15 cellular contexts compared by ENCODE assay signal in the genomic region with DNA sequence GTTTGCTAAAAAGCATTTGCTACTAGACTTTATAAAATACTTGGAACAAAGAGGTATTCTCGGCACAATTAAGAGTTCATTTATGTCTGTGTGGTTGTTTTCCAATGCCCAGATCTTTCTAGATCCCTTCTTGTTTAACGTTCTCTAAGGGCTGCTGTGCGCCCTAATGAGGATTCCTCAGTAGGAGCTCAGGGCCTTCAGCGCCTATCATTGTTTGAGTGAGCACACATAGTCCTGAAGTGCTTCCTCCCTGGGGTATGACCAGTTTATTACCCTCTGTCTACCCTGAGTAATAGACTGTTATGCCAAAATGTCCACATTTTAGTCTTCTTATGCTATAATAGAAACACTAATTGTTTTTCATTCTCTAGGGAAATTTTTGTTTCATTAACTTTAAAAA.
DNase-seq lines count a peak whose midpoint lies in the region; ATAC-seq, FAIRE-seq and TF ChIP-seq lines count a peak whose summit lies in the region.
"Had no signal": no experiment of that assay in that cellular context is flagged by ENCODE, and none has a peak within 500 bp of the region (broad histone marks: within the 10 kb centered on the region; RNA-seq: fewer than 3 reads in every experiment).

No MANE protein-coding gene starts in this region.

- H3K27me3 ChIP-seq in H7 (ENCODE audit: control insufficient read depth, insufficient read depth, low read length), result no peaks in the 10 kb centered on the region
- no peaks in the 10 kb centered on the region for H3K27me3 ChIP-seq in right lobe of liver
- H3K27me3 ChIP-seq: BE2C, esophagus muscularis mucosa, SJSA1 had no signal

- no peak for TF ChIP-seq POLR2A in right lobe of liver (IDR thresholded peaks at IDR 0.05)

- 0 out of 3 replicates have a peak, but pooled peaks have one; percentile 22 for ATAC-seq in SK-N-SH treated with all-trans-retinoic acid at 6 μM for 48 hours
- ATAC-seq in right lobe of liver, result no peak

- H3K36me3 ChIP-seq in H7 (replicated peaks; ENCODE audit: control insufficient read depth, insufficient read depth, low read length) (no peaks in the 10 kb centered on the region), right lobe of liver (no peaks in the 10 kb centered on the region)
- H3K36me3 ChIP-seq: BE2C, SJSA1 had no signal

- H3K27me3 Mint-ChIP-seq in CD14-positive monocyte (ENCODE audit: low read depth in 3 of 3), result peaks cover 0 to 2% (median 0%) of the 10 kb centered on the region in 3 donors
- H3K27me3 Mint-ChIP-seq: activated naive CD4-positive, alpha-beta T cell treated with anti-CD3 and anti-CD28 coated beads, Interleukin-2, amount 50 U/mL, for 24 hours; stimulated activated naive CD8-positive, alpha-beta T cell treated with anti-CD3 and anti-CD28 coated beads, Interleukin-15, Interleukin-2, amounts not matched to agents 100 ng/mL and 50 ng/mL, for 24 hours had no signal

- no peak overlapping the region for H3K4me3 ChIP-seq in H7 (ENCODE audit: insufficient read depth, low read depth, low read length)
- no peak overlapping the region for H3K4me3 ChIP-seq in right lobe of liver
- H3K4me3 ChIP-seq: esophagus muscularis mucosa, SJSA1 had no signal

- DNase-seq in AG08395 (ENCODE audit: low spot score), result peak; percentile 9
- DNase-seq in H7, result peak; percentile 23
- no peak for DNase-seq in right lobe of liver
- no peak for DNase-seq in NCI-H2171 (lab: John Stamatoyannopoulos, UW)
- DNase-seq in activated naive CD4-positive, alpha-beta T cell treated with anti-CD3 and anti-CD28 coated beads, Interleukin-2, amount 50 U/mL, for 16 hours, result no peak
- no peak for DNase-seq in CD14-positive monocyte (ENCODE audit: low spot score)
- DNase-seq: BE2C, cerebellar nuclear complex had no signal

- TF ChIP-seq CTCF in right lobe of liver (IDR thresholded peaks at IDR 0.05), result no peak
- TF ChIP-seq CTCF in CD14-positive monocyte (IDR thresholded peaks at IDR 0.05), result no peak

- peak; percentile 86 for FAIRE-seq in islet of Langerhans (lab: Jason Lieb, UNC)

- H3K9me3 Mint-ChIP-seq in CD14-positive monocyte, result peaks cover 0 to 6% (median 2%) of the 10 kb centered on the region in 7 donors
- H3K9me3 Mint-ChIP-seq: activated naive CD4-positive, alpha-beta T cell treated with anti-CD3 and anti-CD28 coated beads, Interleukin-2, amount 50 U/mL, for 24 hours; stimulated activated naive CD8-positive, alpha-beta T cell treated with anti-CD3 and anti-CD28 coated beads, Interleukin-15, Interleukin-2, amounts not matched to agents 100 ng/mL and 50 ng/mL, for 24 hours had no signal

- no peaks in the 10 kb centered on the region for H3K9me3 ChIP-seq in right lobe of liver
- H3K9me3 ChIP-seq: BE2C, esophagus muscularis mucosa, SJSA1 had no signal

- no peak overlapping the region for H3K27ac Mint-ChIP-seq in CD14-positive monocyte
- H3K27ac Mint-ChIP-seq: activated naive CD4-positive, alpha-beta T cell treated with anti-CD3 and anti-CD28 coated beads, Interleukin-2, amount 50 U/mL, for 24 hours; stimulated activated naive CD8-positive, alpha-beta T cell treated with anti-CD3 and anti-CD28 coated beads, Interleukin-15, Interleukin-2, amounts not matched to agents 100 ng/mL and 50 ng/mL, for 24 hours had no signal

- 85% methylated on average over 4 of the region's 4 CpGs for WGBS in right lobe of liver (ENCODE audit: insufficient coverage, low coverage, low lambda C conversion rate, missing lambda C conversion rate)

- peaks cover 12 to 14% of the 10 kb centered on the region in 2 donors for H3K36me3 Mint-ChIP-seq in CD14-positive monocyte

- no peaks in the 10 kb centered on the region for H3K4me1 Mint-ChIP-seq in CD14-positive monocyte

- intact Hi-C loops in right lobe of liver (cut with DNase I), result no loop called here
- intact Hi-C loops in CD14-positive monocyte (cut with micrococcal nuclease), result no loop called here

- H3K4me3 Mint-ChIP-seq in CD14-positive monocyte, result no peak overlapping the region
- H3K4me3 Mint-ChIP-seq: activated naive CD4-positive, alpha-beta T cell treated with anti-CD3 and anti-CD28 coated beads, Interleukin-2, amount 50 U/mL, for 24 hours; stimulated activated naive CD8-positive, alpha-beta T cell treated with anti-CD3 and anti-CD28 coated beads, Interleukin-15, Interleukin-2, amounts not matched to agents 100 ng/mL and 50 ng/mL, for 24 hours had no signal

- no peaks in the 10 kb centered on the region for H3K4me1 ChIP-seq in right lobe of liver
- H3K4me1 ChIP-seq: BE2C, SJSA1 had no signal

- H3K27ac ChIP-seq in right lobe of liver, result no peak overlapping the region
- H3K27ac ChIP-seq: esophagus muscularis mucosa, HL-60, SJSA1 had no signal

TF ChIP-seq in SK-N-SH treated with all-trans-retinoic acid at 6 μM for 48 hours, 23 proteins besides CTCF, POLR2A, EP300 and RAD21 (continues in another document):
- TF ChIP-seq, protein P1, sequence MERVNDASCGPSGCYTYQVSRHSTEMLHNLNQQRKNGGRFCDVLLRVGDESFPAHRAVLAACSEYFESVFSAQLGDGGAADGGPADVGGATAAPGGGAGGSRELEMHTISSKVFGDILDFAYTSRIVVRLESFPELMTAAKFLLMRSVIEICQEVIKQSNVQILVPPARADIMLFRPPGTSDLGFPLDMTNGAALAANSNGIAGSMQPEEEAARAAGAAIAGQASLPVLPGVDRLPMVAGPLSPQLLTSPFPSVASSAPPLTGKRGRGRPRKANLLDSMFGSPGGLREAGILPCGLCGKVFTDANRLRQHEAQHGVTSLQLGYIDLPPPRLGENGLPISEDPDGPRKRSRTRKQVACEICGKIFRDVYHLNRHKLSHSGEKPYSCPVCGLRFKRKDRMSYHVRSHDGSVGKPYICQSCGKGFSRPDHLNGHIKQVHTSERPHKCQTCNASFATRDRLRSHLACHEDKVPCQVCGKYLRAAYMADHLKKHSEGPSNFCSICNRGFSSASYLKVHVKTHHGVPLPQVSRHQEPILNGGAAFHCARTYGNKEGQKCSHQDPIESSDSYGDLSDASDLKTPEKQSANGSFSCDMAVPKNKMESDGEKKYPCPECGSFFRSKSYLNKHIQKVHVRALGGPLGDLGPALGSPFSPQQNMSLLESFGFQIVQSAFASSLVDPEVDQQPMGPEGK (CRISPR knock-in tag; IDR thresholded peaks at IDR 0.05; ENCODE audit: borderline replicate concordance), result no peak
- TF ChIP-seq BACH2 (CRISPR knock-in tag; IDR thresholded peaks at IDR 0.05; ENCODE audit: borderline replicate concordance) (no peak), CSDC2 (CRISPR knock-in tag; IDR thresholded peaks at IDR 0.05) (no peak), ISL1 (CRISPR knock-in tag; IDR thresholded peaks at IDR 0.05) (no peak), ZC3H10 (CRISPR knock-in tag; IDR thresholded peaks at IDR 0.05) (no peak), GLIS3 (CRISPR knock-in tag; IDR thresholded peaks at IDR 0.05) (no peak), TCF4 (CRISPR knock-in tag; IDR thresholded peaks at IDR 0.05; ENCODE audit: borderline replicate concordance) (no peak), TOX (CRISPR knock-in tag; IDR thresholded peaks at IDR 0.05; ENCODE audit: borderline replicate concordance) (no peak), ZNF8 (CRISPR knock-in tag; IDR thresholded peaks at IDR 0.05) (no peak)
- TF ChIP-seq, protein P2, sequence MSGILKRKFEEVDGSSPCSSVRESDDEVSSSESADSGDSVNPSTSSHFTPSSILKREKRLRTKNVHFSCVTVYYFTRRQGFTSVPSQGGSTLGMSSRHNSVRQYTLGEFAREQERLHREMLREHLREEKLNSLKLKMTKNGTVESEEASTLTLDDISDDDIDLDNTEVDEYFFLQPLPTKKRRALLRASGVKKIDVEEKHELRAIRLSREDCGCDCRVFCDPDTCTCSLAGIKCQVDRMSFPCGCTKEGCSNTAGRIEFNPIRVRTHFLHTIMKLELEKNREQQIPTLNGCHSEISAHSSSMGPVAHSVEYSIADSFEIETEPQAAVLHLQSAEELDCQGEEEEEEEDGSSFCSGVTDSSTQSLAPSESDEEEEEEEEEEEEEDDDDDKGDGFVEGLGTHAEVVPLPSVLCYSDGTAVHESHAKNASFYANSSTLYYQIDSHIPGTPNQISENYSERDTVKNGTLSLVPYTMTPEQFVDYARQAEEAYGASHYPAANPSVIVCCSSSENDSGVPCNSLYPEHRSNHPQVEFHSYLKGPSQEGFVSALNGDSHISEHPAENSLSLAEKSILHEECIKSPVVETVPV (CRISPR knock-in tag; IDR thresholded peaks at IDR 0.05), result no peak
- TF ChIP-seq, protein P3, sequence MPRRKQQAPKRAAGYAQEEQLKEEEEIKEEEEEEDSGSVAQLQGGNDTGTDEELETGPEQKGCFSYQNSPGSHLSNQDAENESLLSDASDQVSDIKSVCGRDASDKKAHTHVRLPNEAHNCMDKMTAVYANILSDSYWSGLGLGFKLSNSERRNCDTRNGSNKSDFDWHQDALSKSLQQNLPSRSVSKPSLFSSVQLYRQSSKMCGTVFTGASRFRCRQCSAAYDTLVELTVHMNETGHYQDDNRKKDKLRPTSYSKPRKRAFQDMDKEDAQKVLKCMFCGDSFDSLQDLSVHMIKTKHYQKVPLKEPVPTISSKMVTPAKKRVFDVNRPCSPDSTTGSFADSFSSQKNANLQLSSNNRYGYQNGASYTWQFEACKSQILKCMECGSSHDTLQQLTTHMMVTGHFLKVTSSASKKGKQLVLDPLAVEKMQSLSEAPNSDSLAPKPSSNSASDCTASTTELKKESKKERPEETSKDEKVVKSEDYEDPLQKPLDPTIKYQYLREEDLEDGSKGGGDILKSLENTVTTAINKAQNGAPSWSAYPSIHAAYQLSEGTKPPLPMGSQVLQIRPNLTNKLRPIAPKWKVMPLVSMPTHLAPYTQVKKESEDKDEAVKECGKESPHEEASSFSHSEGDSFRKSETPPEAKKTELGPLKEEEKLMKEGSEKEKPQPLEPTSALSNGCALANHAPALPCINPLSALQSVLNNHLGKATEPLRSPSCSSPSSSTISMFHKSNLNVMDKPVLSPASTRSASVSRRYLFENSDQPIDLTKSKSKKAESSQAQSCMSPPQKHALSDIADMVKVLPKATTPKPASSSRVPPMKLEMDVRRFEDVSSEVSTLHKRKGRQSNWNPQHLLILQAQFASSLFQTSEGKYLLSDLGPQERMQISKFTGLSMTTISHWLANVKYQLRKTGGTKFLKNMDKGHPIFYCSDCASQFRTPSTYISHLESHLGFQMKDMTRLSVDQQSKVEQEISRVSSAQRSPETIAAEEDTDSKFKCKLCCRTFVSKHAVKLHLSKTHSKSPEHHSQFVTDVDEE (CRISPR knock-in tag; IDR thresholded peaks at IDR 0.05), result no peak

Comparison
In these comparisons a context has a peak if more than half of its experiments do, and no peak if none do; other contexts are left out.
1. DNase-seq: peak in AG08395 (single experiment) and H7 (single experiment); none in right lobe of liver (0 of 3), NCI-H2171 (single experiment), activated naive CD4-positive, alpha-beta T cell treated with anti-CD3 and anti-CD28 coated beads, Interleukin-2, amount 50 U/mL, for 16 hours (single experiment) and CD14-positive monocyte (single experiment).